Comparison of ENCODE assay signal across 16 cellular contexts in the genomic region with DNA sequence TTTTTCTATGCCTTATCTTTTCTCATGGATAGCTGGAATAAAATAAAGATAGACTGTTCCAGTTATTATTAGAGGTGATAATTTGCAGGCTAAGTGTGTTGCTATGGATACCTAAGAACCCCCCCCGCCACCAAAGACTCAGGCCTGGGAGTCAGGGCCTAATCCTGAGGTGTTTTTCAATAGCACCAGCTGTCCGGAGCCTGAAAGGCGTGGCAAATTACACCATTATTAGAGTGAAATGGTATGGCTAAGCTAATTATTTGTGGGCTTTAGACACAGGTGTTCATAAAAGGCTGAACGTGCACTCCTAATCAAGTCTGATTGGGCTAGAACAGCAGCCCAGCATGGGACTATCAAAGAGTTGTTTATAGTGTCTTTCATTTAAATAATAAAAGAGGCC.
DNase-seq lines count a peak whose midpoint lies in the region; TF ChIP-seq lines count a peak whose summit lies in the region.
"Had no signal": no experiment of that assay in that cellular context is flagged by ENCODE, and none has a peak within 500 bp of the region (broad histone marks: within the 10 kb centered on the region; RNA-seq: fewer than 3 reads in every experiment).

No MANE protein-coding gene starts in this region.

- H3K36me3 ChIP-seq in neural cell (ENCODE audit: insufficient read depth, low read length), result no peaks in the 10 kb centered on the region

- H3F3A ChIP-seq in neural cell (ENCODE audit: insufficient read depth, low read length, poor library complexity, severe bottlenecking), result no peaks in the 10 kb centered on the region

- no peak for TF ChIP-seq CTCF in neural cell (IDR thresholded peaks at IDR 0.05; ENCODE audit: poor library complexity, severe bottlenecking)

- no peaks in the 10 kb centered on the region for H3K9me3 ChIP-seq in neural cell (ENCODE audit: low read length)
- H3K9me3 ChIP-seq: Caco-2 had no signal

- no peak overlapping the region for H3K4me3 ChIP-seq in neural cell (ENCODE audit: low read length)
- H3K4me3 ChIP-seq: GM23338, PC-9 had no signal

- in situ Hi-C loops in ACHN (cut with HindIII; ENCODE audit: low pct_ligation_motif_present, low pct_unique_long_range_greater_than_20kb, low sequenced_read_pairs), result no loop called here

- no peaks in the 10 kb centered on the region for H3K79me2 ChIP-seq in neural cell (replicated peaks; ENCODE audit: insufficient read depth, low read length)

- no peak for TF ChIP-seq EP300 in neural cell (conservative IDR thresholded peaks at IDR 0.05; ENCODE audit: poor library complexity, severe bottlenecking)

- H3K27me3 ChIP-seq in neural cell (ENCODE audit: insufficient read depth, low read depth, low read length), result no peaks in the 10 kb centered on the region

- H2AFZ ChIP-seq in neural cell (ENCODE audit: low read depth, low read length), result no peak overlapping the region
- H2AFZ ChIP-seq: GM23338, PC-9 had no signal

- TF ChIP-seq RAD21 in neural cell (conservative IDR thresholded peaks at IDR 0.05), result no peak

- H3K9me2 ChIP-seq in neural cell (ENCODE audit: insufficient read depth, low read length), result no peaks in the 10 kb centered on the region

- H3K4me2 ChIP-seq in neural cell (ENCODE audit: low read length), result no peak overlapping the region
- H3K4me2 ChIP-seq: GM23338, PC-9 had no signal

- DNase-seq in NCI-H1105 treated with DMSO at 0.1 percent for 48 hours (lab: John Stamatoyannopoulos, UW) (peak; percentile 95), NCI-H2081 treated with DMSO at 0.1 percent for 48 hours (lab: John Stamatoyannopoulos, UW) (peak; percentile 42), NCI-H82 (lab: John Stamatoyannopoulos, UW) (peak; percentile 98), ACHN (no peak), 8988T (no peak)
- no peak for DNase-seq in central memory CD4-positive, alpha-beta T cell
- DNase-seq: Caco-2, DMS79, IMR-90, NCI-H1694 treated with DMSO at 0.1 percent for 48 hours, NCI-H2171 treated with DMSO at 0.1 percent for 48 hours, NCI-H510A treated with DMSO at 0.1 percent for 48 hours, PC-9, SW 1271 had no signal

- peak overlapping the region; percentile 43 for H3K27ac ChIP-seq in neural cell (ENCODE audit: low read length)
- H3K27ac ChIP-seq: PC-9 had no signal

- H3K9ac ChIP-seq in neural cell (ENCODE audit: low read length), result no peak overlapping the region

- H4K20me1 ChIP-seq in neural cell (ENCODE audit: insufficient read depth), result no peaks in the 10 kb centered on the region

TF ChIP-seq in neural cell, 6 proteins besides CTCF, POLR2A, EP300 and RAD21:
- no peak for TF ChIP-seq POLR2AphosphoS5 (IDR thresholded peaks at IDR 0.05)
- TF ChIP-seq, protein P1, sequence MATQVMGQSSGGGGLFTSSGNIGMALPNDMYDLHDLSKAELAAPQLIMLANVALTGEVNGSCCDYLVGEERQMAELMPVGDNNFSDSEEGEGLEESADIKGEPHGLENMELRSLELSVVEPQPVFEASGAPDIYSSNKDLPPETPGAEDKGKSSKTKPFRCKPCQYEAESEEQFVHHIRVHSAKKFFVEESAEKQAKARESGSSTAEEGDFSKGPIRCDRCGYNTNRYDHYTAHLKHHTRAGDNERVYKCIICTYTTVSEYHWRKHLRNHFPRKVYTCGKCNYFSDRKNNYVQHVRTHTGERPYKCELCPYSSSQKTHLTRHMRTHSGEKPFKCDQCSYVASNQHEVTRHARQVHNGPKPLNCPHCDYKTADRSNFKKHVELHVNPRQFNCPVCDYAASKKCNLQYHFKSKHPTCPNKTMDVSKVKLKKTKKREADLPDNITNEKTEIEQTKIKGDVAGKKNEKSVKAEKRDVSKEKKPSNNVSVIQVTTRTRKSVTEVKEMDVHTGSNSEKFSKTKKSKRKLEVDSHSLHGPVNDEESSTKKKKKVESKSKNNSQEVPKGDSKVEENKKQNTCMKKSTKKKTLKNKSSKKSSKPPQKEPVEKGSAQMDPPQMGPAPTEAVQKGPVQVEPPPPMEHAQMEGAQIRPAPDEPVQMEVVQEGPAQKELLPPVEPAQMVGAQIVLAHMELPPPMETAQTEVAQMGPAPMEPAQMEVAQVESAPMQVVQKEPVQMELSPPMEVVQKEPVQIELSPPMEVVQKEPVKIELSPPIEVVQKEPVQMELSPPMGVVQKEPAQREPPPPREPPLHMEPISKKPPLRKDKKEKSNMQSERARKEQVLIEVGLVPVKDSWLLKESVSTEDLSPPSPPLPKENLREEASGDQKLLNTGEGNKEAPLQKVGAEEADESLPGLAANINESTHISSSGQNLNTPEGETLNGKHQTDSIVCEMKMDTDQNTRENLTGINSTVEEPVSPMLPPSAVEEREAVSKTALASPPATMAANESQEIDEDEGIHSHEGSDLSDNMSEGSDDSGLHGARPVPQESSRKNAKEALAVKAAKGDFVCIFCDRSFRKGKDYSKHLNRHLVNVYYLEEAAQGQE (IDR thresholded peaks at IDR 0.05; ENCODE audit: borderline replicate concordance), result no peak
- TF ChIP-seq MXI1 (conservative IDR thresholded peaks at IDR 0.05; ENCODE audit: poor library complexity, severe bottlenecking), result no peak
- TF ChIP-seq TAF1 (IDR thresholded peaks at IDR 0.05; ENCODE audit: low read depth), result no peak
- TF ChIP-seq EZH2 (IDR thresholded peaks at IDR 0.05; ENCODE audit: borderline replicate concordance, insufficient read depth, low read length, poor library complexity, severe bottlenecking), result no peak
- no peak for TF ChIP-seq SMC3 (conservative IDR thresholded peaks at IDR 0.05; ENCODE audit: poor library complexity)

Comparison
In these comparisons a context has a peak if more than half of its experiments do, and no peak if none do; other contexts are left out.
1. DNase-seq: peak in NCI-H1105 treated with DMSO at 0.1 percent for 48 hours (single experiment), NCI-H2081 treated with DMSO at 0.1 percent for 48 hours (single experiment) and NCI-H82 (single experiment); none in ACHN (single experiment), 8988T (single experiment) and central memory CD4-positive, alpha-beta T cell (single experiment).